ENCODE assay signal across 11 cellular contexts in the genomic region with DNA sequence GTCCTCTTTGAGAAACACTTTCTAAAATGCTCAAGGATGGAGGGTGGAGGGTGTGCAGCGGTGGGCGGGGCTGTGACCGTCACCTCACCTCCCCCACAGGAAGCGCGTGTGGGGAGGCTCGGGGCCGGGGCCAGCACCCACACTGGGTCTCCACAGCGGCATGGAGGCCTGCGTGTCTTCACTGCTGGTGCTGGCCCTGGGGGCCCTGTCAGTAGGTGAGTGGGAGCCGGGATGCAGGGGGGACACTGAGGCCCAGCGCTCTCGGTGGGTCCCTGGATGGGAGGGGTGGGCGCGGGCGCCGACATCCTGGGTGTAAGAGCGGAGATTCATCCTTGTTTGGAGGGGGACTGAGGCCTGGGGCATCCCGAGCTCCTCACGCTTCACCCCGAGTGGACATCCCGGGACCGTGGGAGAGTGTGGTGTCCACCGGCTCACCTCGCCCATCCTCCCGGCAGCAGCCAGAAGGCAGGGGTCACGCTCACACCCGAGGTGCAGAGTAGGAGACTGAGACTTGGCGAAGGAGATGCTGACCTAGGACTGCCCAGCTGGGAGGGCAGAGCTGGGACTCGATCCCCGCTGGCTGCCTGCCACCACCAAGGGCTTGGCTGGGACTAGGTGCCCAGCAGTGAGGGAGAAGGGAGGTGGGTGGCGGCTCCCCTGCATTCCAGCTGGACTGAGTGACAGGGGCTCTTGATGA. TPM values are rescaled to one million over a fixed set of nuclear protein-coding genes. Genes with fewer than 3 reads are reported as not detected.
DNase-seq lines count a peak whose midpoint lies in the region; ATAC-seq, FAIRE-seq and TF ChIP-seq lines count a peak whose summit lies in the region.
"Had no signal": no experiment of that assay in that cellular context is flagged by ENCODE, and none has a peak within 500 bp of the region (broad histone marks: within the 10 kb centered on the region; RNA-seq: fewer than 3 reads in every experiment).

A gene (plus strand): TSS at position 142 of the 697 bp plus-strand sequence. CDS start 19 bp downstream, at position 161.

- H4K20me1 ChIP-seq in K562 (replicated peaks; ENCODE audit: control insufficient read depth, insufficient read depth, low read length), result no peaks in the 10 kb centered on the region; the same call in 1 of the 2 replicates

- ATAC-seq in CD4-positive, CD25-positive, alpha-beta regulatory T cell (ENCODE audit: low read depth in 2 of 2), result peak; percentile 97 to 98
- peak; percentile 81 for ATAC-seq in K562
- ATAC-seq in HG02840 (IDR thresholded peaks at IDR 0.05; ENCODE audit: low FRiP score, unreplicated experiment), result no peak

- peak; percentile 27; the same call in 1 of the 2 replicates for TF ChIP-seq POLR2A in K562 (conservative IDR thresholded peaks at IDR 0.05)

- H3K27me3 ChIP-seq in CD4-positive, CD25-positive, alpha-beta regulatory T cell (ENCODE audit: control insufficient read depth, insufficient read depth, low read length), result no peaks in the 10 kb centered on the region
- no peaks in the 10 kb centered on the region for H3K27me3 ChIP-seq in K562 (ENCODE audit: control insufficient read depth in 2 of 2, insufficient read depth in 2 of 2, low read length in 2 of 2)
- no peaks in the 10 kb centered on the region for H3K27me3 ChIP-seq in brain microvascular endothelial cell (replicated peaks)

- no peak for TF ChIP-seq CTCF in K562 (IDR thresholded peaks at IDR 0.05 in 2 of 3, conservative IDR thresholded peaks at IDR 0.05 in 1 of 3; ENCODE audit: insufficient read depth in 2 of 3, low read depth in 1 of 3, low read length in 3 of 3)
- no peak for TF ChIP-seq CTCF in brain microvascular endothelial cell (IDR thresholded peaks at IDR 0.05; ENCODE audit: low read depth, low read length, missing control alignments)
- no peak for TF ChIP-seq CTCF in chondrocyte (IDR thresholded peaks at IDR 0.05)

- peak; percentile 47 to 86 (median 80) for DNase-seq in CD4-positive, CD25-positive, alpha-beta regulatory T cell
- DNase-seq in activated CD4-positive, alpha-beta T cell treated with anti-CD3 and anti-CD28 coated beads for 4 hours, result peak; percentile 69 to 75
- DNase-seq in K562 (ENCODE audit: extremely low read depth in 1 of 4, low spot score in 3 of 4) (peak; percentile 60 to 69 (median 65)), brain microvascular endothelial cell (no peak), middle frontal gyrus (ENCODE audit: extremely low spot score, low spot score) (no peak), chondrocyte (ENCODE audit: low spot score) (no peak)
- peak; percentile 63 to 68 for DNase-seq in stimulated activated CD4-positive, alpha-beta T cell treated with anti-CD3 and anti-CD28 coated beads, Interleukin-1b, Interleukin-23, amount 100 ng/mL, for 4 hours (ENCODE audit: low read depth in 2 of 2)
- DNase-seq: NCI-H1105 had no signal

- peaks cover 20% of the 10 kb centered on the region for H3K4me1 ChIP-seq in CD4-positive, CD25-positive, alpha-beta regulatory T cell (ENCODE audit: control insufficient read depth, insufficient read depth, low read length, poor library complexity, severe bottlenecking)
- H3K4me1 ChIP-seq in K562 (replicated peaks in 1 of 2; ENCODE audit: control insufficient read depth in 2 of 2, insufficient read depth in 2 of 2, low read length in 2 of 2), result peaks cover 8 to 52% of the 10 kb centered on the region in 2 experiments

- WGBS in K562 (ENCODE audit: insufficient coverage, low coverage, missing lambda C conversion rate), result 19% methylated on average over 27 of the region's 31 CpGs

- H3K79me2 ChIP-seq in K562 (ENCODE audit: control insufficient read depth, insufficient read depth, low read length), result no peaks in the 10 kb centered on the region

- peak within 1 kb of the TSS; percentile 83 to 89 (median 87) for H3K4me3 Mint-ChIP-seq in CD4-positive, CD25-positive, alpha-beta regulatory T cell
- H3K4me3 Mint-ChIP-seq in chondrocyte (ENCODE audit: unreplicated experiment), result no peak within 1 kb of the TSS

- H3K27ac Mint-ChIP-seq in CD4-positive, CD25-positive, alpha-beta regulatory T cell, result peak within 1 kb of the TSS; percentile 60 to 90 (median 75)
- H3K27ac Mint-ChIP-seq in chondrocyte (ENCODE audit: unreplicated experiment), result no peak within 1 kb of the TSS

- no peak for FAIRE-seq in K562 (lab: Jason Lieb, UNC)
- FAIRE-seq: colon had no signal

- H3K27me3 Mint-ChIP-seq in CD4-positive, CD25-positive, alpha-beta regulatory T cell, result no peaks in the 10 kb centered on the region
- no peaks in the 10 kb centered on the region for H3K27me3 Mint-ChIP-seq in chondrocyte (ENCODE audit: low read depth)

- TF ChIP-seq EP300 in K562 (IDR thresholded peaks at IDR 0.05; ENCODE audit: low read length), result no peak

- peak within 1 kb of the TSS; percentile 46 for H3K4me2 ChIP-seq in K562 (ENCODE audit: insufficient read depth, low read length)

- in situ Hi-C loops in K562 (cut with MboI), result no loop called here
- in situ Hi-C loops in brain microvascular endothelial cell (cut with HindIII; ENCODE audit: low pct_ligation_motif_present, low sequenced_read_pairs), result no loop called here

- no peaks in the 10 kb centered on the region for H3K36me3 Mint-ChIP-seq in CD4-positive, CD25-positive, alpha-beta regulatory T cell
- H3K36me3 Mint-ChIP-seq in chondrocyte (ENCODE audit: low read depth), result peaks cover 3% of the 10 kb centered on the region

- no peaks in the 10 kb centered on the region for H3K9me1 ChIP-seq in K562 (ENCODE audit: control insufficient read depth, insufficient read depth, low read length)

- POLR2A ChIA-PET in K562 (lab: Yijun Ruan, JAX), result no interaction called here

- H3K9me3 Mint-ChIP-seq in CD4-positive, CD25-positive, alpha-beta regulatory T cell, result no peaks in the 10 kb centered on the region
- H3K9me3 Mint-ChIP-seq in chondrocyte (ENCODE audit: low read depth), result no peaks in the 10 kb centered on the region

- peaks cover 0 to 24% (median 5%) of the 10 kb centered on the region in 4 donors for H3K4me1 Mint-ChIP-seq in CD4-positive, CD25-positive, alpha-beta regulatory T cell
- H3K4me1 Mint-ChIP-seq in chondrocyte (ENCODE audit: low read depth), result no peaks in the 10 kb centered on the region

- no TSS peak for BruUV-seq in K562 (replicated peaks; lab: Mats Ljungman, UMichigan)

- H3K9ac ChIP-seq in K562 (ENCODE audit: insufficient read depth in 1 of 2, low read depth in 2 of 2, low read length in 2 of 2), result peak within 1 kb of the TSS in 1 of 2 experiments; percentile 78; a peak in 3 of 4 replicates

- CTCF ChIA-PET in K562 (lab: Yijun Ruan, JAX; ENCODE audit: low intra/inter-chr PET ratio), result interaction anchor here (0.6 kb wide), 1 partner anchor 476 kb away, joined by 3 read pairs; no protein-coding TSS in a partner anchor

- peak within 1 kb of the TSS; percentile 67 for H3K27ac ChIP-seq in CD4-positive, CD25-positive, alpha-beta regulatory T cell (ENCODE audit: insufficient read depth, low read length, poor library complexity, severe bottlenecking)
- H3K27ac ChIP-seq in K562 (ENCODE audit: extremely low read depth, low read depth, low read length) (no peak within 1 kb of the TSS), brain microvascular endothelial cell (no peak within 1 kb of the TSS)

- TF ChIP-seq RAD21 in K562 (CRISPR knock-in tag; conservative IDR thresholded peaks at IDR 0.05 in 1 of 2, IDR thresholded peaks at IDR 0.05 in 1 of 2), result no peak

- H3K4me3 ChIP-seq in CD4-positive, CD25-positive, alpha-beta regulatory T cell (ENCODE audit: low read depth, low read length), result peak within 1 kb of the TSS; percentile 19
- H3K4me3 ChIP-seq in K562, result 0 out of 2 replicates have a peak within 1 kb of the TSS, but pooled peaks have one; percentile 19
- H3K4me3 ChIP-seq in brain microvascular endothelial cell (ENCODE audit: low read depth, low read length), result no peak within 1 kb of the TSS

- H2AFZ ChIP-seq in K562 (ENCODE audit: low read depth, low read length), result no peak within 1 kb of the TSS

- peaks cover 8% of the 10 kb centered on the region for H3K36me3 ChIP-seq in CD4-positive, CD25-positive, alpha-beta regulatory T cell (ENCODE audit: control insufficient read depth, insufficient read depth, low read length)
- H3K36me3 ChIP-seq in K562 (ENCODE audit: control insufficient read depth, insufficient read depth, low read length), result peaks cover 28% of the 10 kb centered on the region; the same call in 2 of the 3 replicates
- peaks cover 29% of the 10 kb centered on the region for H3K36me3 ChIP-seq in brain microvascular endothelial cell (replicated peaks)

- H3K9me3 ChIP-seq in CD4-positive, CD25-positive, alpha-beta regulatory T cell (ENCODE audit: control insufficient read depth in 2 of 2, low read length in 2 of 2), result no peaks in the 10 kb centered on the region
- no peaks in the 10 kb centered on the region for H3K9me3 ChIP-seq in K562 (replicated peaks; ENCODE audit: control insufficient read depth, insufficient read depth, low read depth, low read length)

- intact Hi-C loops in K562 (cut with micrococcal nuclease), result no loop called here

TF ChIP-seq in K562, 482 proteins besides CTCF, POLR2A, EP300 and RAD21 (continues in another document):
- TF ChIP-seq KLF6 (CRISPR knock-in tag; IDR thresholded peaks at IDR 0.05; ENCODE audit: borderline replicate concordance) (no peak), ZNF175 (CRISPR knock-in tag; IDR thresholded peaks at IDR 0.05; ENCODE audit: low read depth) (no peak), PTBP1 (IDR thresholded peaks at IDR 0.05; ENCODE audit: low read depth, low read length) (no peak)

RNA-seq across cellular contexts. Expression of the gene that starts here (rescaled TPM):
- total RNA-seq in CD4-positive, CD25-positive, alpha-beta regulatory T cell, result 38.3 TPM
- 100 to 1,000 TPM in 1 of 4 donors, 10 to 100 TPM in 3; 61.5 to 124 (median 90.0) TPM for polyA plus RNA-seq in CD4-positive, CD25-positive, alpha-beta regulatory T cell
- total RNA-seq in K562 (2011; cell fraction: chromatin; rRNA removed; ENCODE audit: low replicate concordance), result 0.49 and 1.6 TPM in 2 replicates
- 4.0 and 4.5 TPM in 2 replicates for total RNA-seq in K562 (2011; cell fraction: nucleolus; rRNA removed)
- 1.4 and 1.9 TPM in 2 replicates for total RNA-seq in K562 (2011; cell fraction: nucleoplasm; rRNA removed)
- total RNA-seq in K562 (2014; rRNA removed), result 2.3 and 2.6 TPM in 2 replicates
- not detected in 2 replicates for total RNA-seq in K562 (2014; rRNA removed; fragmentation: Illumina TruSeq; extraction: Trizol)
- 0.62 and 1.1 TPM in 2 replicates for total RNA-seq in K562 (2015; rRNA removed; fragmentation: Illumina TruSeq; extraction: Trizol)
- 0.72 and 1.8 TPM in 2 replicates for total RNA-seq in K562 (2021)
- polyA plus RNA-seq in K562 (2011; rRNA removed), result 0.70 and 0.97 TPM in 2 replicates
- polyA plus RNA-seq in K562 (2011; cell fraction: cytosol; rRNA removed), result 1.9 and 5.9 TPM in 2 replicates
- polyA plus RNA-seq in K562 (2011; cell fraction: nucleus; rRNA removed), result 0.87 and 1.8 TPM in 2 replicates
- 1.7 and 3.5 TPM in 2 replicates for polyA plus RNA-seq in K562 (2012)
- 0.61 TPM in 1 of 2 replicates, not detected in the other for polyA plus RNA-seq in K562 (2014; fragmentation: Illumina TruSeq; extraction: Trizol)
- under 1 TPM; 0.08 to 0.27 TPM for polyA plus RNA-seq in K562 (2014; fragmentation: Nextera tagmentation; extraction: Ambion mirVana)
- 1.8 and 2.2 TPM in 2 replicates for polyA plus RNA-seq in K562 (2014; rRNA removed)
- polyA minus RNA-seq in K562 (2011; rRNA and poly(A)+ RNA removed), result not detected in 2 replicates
- polyA minus RNA-seq in K562 (2011; cell fraction: cytosol; rRNA and poly(A)+ RNA removed), result 2.5 TPM in 1 of 2 replicates, not detected in the other
- not detected in 2 replicates for polyA minus RNA-seq in K562 (2011; cell fraction: nucleus; rRNA and poly(A)+ RNA removed)
- not detected in 3 replicates for total RNA-seq in chondrocyte
- polyA plus RNA-seq: BJ had no signal

Comparison
In these comparisons a context has a peak if more than half of its experiments do, and no peak if none do; other contexts are left out.
1. RNA of the gene that starts here (polyA plus RNA-seq): 61.5 to 124 TPM in CD4-positive, CD25-positive, alpha-beta regulatory T cell; 0.08 to 5.9 TPM in K562; every median in the first group is over 4 times any median in the second.
2. DNase-seq: peak in CD4-positive, CD25-positive, alpha-beta regulatory T cell (3 of 3), activated CD4-positive, alpha-beta T cell treated with anti-CD3 and anti-CD28 coated beads for 4 hours (2 of 2), K562 (4 of 4) and stimulated activated CD4-positive, alpha-beta T cell treated with anti-CD3 and anti-CD28 coated beads, Interleukin-1b, Interleukin-23, amount 100 ng/mL, for 4 hours (2 of 2); none in brain microvascular endothelial cell (single experiment), middle frontal gyrus (single experiment) and chondrocyte (single experiment).